In the genomic region with DNA sequence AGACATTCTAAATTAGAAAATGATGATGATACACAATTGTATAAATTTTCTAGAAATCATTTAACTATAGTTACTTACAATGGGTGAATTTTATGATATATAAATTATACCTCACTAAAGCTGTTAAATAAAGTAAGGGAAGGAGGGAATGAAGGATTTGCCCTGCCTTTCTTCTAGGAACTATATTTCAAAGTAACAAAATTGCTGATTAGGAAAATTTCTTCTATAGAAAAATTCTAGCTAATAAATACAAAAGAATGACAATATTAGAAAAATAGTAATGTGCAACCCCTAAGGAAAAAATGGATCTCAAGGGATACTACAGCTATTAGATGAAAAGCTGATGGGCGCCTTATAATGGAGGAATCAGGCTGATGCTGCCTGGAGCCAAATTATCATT, we compare ENCODE assay signal across 1 cellular context.
A peak's percentile ranks its signal among the peaks of the same experiment; 100 is the strongest.
TF ChIP-seq lines count a peak whose summit lies in the region.

No MANE protein-coding gene starts in this region.

TF ChIP-seq in HepG2, 621 proteins besides CTCF, POLR2A, EP300 and RAD21 (continued from another document):
- TF ChIP-seq, protein P1, sequence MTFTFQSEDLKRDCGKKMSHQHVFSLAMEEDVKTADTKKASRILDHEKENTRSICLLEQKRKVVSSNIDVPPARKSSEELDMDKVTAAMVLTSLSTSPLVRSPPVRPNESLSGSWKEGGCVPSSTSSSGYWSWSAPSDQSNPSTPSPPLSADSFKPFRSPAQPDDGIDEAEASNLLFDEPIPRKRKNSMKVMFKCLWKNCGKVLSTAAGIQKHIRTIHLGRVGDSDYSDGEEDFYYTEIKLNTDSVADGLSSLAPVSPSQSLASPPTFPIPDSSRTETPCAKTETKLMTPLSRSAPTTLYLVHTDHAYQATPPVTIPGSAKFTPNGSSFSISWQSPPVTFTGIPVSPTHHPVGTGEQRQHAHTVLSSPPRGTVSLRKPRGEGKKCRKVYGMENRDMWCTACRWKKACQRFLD (CRISPR knock-in tag; IDR thresholded peaks at IDR 0.05; ENCODE audit: borderline replicate concordance), result no peak
- TF ChIP-seq ZNF75D (CRISPR knock-in tag; IDR thresholded peaks at IDR 0.05; ENCODE audit: borderline replicate concordance) (no peak), ZNF296 (CRISPR knock-in tag; conservative IDR thresholded peaks at IDR 0.05) (no peak), MAFK (conservative IDR thresholded peaks at IDR 0.05 in 1 of 2, IDR thresholded peaks at IDR 0.05 in 1 of 2; ENCODE audit: low read length in 2 of 2) (peak in 1 of 2 experiments; percentile 56; a peak in 3 of 4 replicates)
